25 cellular contexts compared by ENCODE assay signal in genomic region chr13:113900646-113901045, GRCh38. TPM values are rescaled to one million over a fixed set of nuclear protein-coding genes. Genes with fewer than 3 reads are reported as not detected.
A peak's percentile ranks its signal among the peaks of the same experiment; 100 is the strongest.
DNase-seq lines count a peak whose midpoint lies in the region; ATAC-seq and TF ChIP-seq lines count a peak whose summit lies in the region.
"Had no signal": no experiment of that assay in that cellular context is flagged by ENCODE, and none has a peak within 500 bp of the region (broad histone marks: within the 10 kb centered on the region; RNA-seq: fewer than 3 reads in every experiment).

No MANE protein-coding gene starts in this region.

- peak overlapping the region; percentile 60 for H3K27ac Mint-ChIP-seq in HFFc6
- H3K27ac Mint-ChIP-seq in T-helper 17 cell: peak overlapping the region; percentile 34
- H3K27ac Mint-ChIP-seq: activated CD4-positive, alpha-beta T cell treated with anti-CD3 and anti-CD28 coated beads for 36 hours; activated naive CD4-positive, alpha-beta T cell treated with anti-CD3 and anti-CD28 coated beads, Interleukin-2, amount 10 ng/mL, durations not matched to agents 7 days and 5 days; mesothelial cell of epicardium; stimulated activated effector memory CD8-positive, alpha-beta T cell treated with anti-CD3 and anti-CD28 coated beads, Interleukin-12 subunit alpha, Interleukin-12 subunit beta, amount 100 ng/mL, for 72 hours had no signal

- H3K36me3 Mint-ChIP-seq in HFFc6 (ENCODE audit: low read depth) (peaks cover 12% of the 10 kb centered on the region), T-helper 17 cell (ENCODE audit: low read depth) (peaks cover 2% of the 10 kb centered on the region)
- H3K36me3 Mint-ChIP-seq: activated naive CD4-positive, alpha-beta T cell treated with anti-CD3 and anti-CD28 coated beads, Interleukin-2, amount 10 ng/mL, durations not matched to agents 7 days and 5 days; mesothelial cell of epicardium; stimulated activated effector memory CD8-positive, alpha-beta T cell treated with anti-CD3 and anti-CD28 coated beads, Interleukin-12 subunit alpha, Interleukin-12 subunit beta, amount 100 ng/mL, for 72 hours had no signal

- H3K4me1 Mint-ChIP-seq in HFFc6 (ENCODE audit: low read depth) (peaks cover 61% of the 10 kb centered on the region), T-helper 17 cell (peaks cover 3% of the 10 kb centered on the region)
- H3K4me1 Mint-ChIP-seq: activated CD4-positive, alpha-beta T cell treated with anti-CD3 and anti-CD28 coated beads for 36 hours; activated naive CD4-positive, alpha-beta T cell treated with anti-CD3 and anti-CD28 coated beads, Interleukin-2, amount 10 ng/mL, durations not matched to agents 7 days and 5 days had no signal

- H3K27me3 Mint-ChIP-seq in HFFc6 (ENCODE audit: insufficient read depth): peaks cover 3% of the 10 kb centered on the region; the same call in 1 of the 2 replicates
- H3K27me3 Mint-ChIP-seq in T-helper 17 cell: peaks cover 16% of the 10 kb centered on the region

- 82 to 89% methylated on average over 10 of the region's 10 CpGs for WGBS in lower leg skin, 2 donors

- H3K9me3 ChIP-seq in T-helper 17 cell (ENCODE audit: control insufficient read depth, low read length, poor library complexity, severe bottlenecking): no peaks in the 10 kb centered on the region
- H3K9me3 ChIP-seq: left ventricle myocardium inferior had no signal

- intact Hi-C loops in lower leg skin (cut with DNase I; ENCODE audit: low total_unique reads): no loop called here

- H3K4me3 Mint-ChIP-seq in HFFc6 (no peak overlapping the region), T-helper 17 cell (no peak overlapping the region)
- H3K4me3 Mint-ChIP-seq: activated CD4-positive, alpha-beta T cell treated with anti-CD3 and anti-CD28 coated beads for 36 hours; activated naive CD4-positive, alpha-beta T cell treated with anti-CD3 and anti-CD28 coated beads, Interleukin-2, amount 10 ng/mL, durations not matched to agents 7 days and 5 days; mesothelial cell of epicardium; stimulated activated effector memory CD8-positive, alpha-beta T cell treated with anti-CD3 and anti-CD28 coated beads, Interleukin-12 subunit alpha, Interleukin-12 subunit beta, amount 100 ng/mL, for 72 hours had no signal

- ATAC-seq in T-helper 17 cell (no peak), HG03442 (IDR thresholded peaks at IDR 0.05; ENCODE audit: unreplicated experiment) (no peak), GM19351 (IDR thresholded peaks at IDR 0.05; ENCODE audit: unreplicated experiment) (no peak)
- ATAC-seq: activated CD4-positive, alpha-beta T cell treated with anti-CD3 and anti-CD28 coated beads for 36 hours; stimulated activated effector memory CD8-positive, alpha-beta T cell treated with anti-CD3 and anti-CD28 coated beads, Interleukin-12 subunit alpha, Interleukin-12 subunit beta, amount 100 ng/mL, for 72 hours had no signal

- peaks cover 3% of the 10 kb centered on the region for H3K9me3 Mint-ChIP-seq in HFFc6
- H3K9me3 Mint-ChIP-seq: activated naive CD4-positive, alpha-beta T cell treated with anti-CD3 and anti-CD28 coated beads, Interleukin-2, amount 10 ng/mL, durations not matched to agents 7 days and 5 days; stimulated activated effector memory CD8-positive, alpha-beta T cell treated with anti-CD3 and anti-CD28 coated beads, Interleukin-12 subunit alpha, Interleukin-12 subunit beta, amount 100 ng/mL, for 72 hours had no signal

- TF ChIP-seq POLR2A in lower leg skin (IDR thresholded peaks at IDR 0.05): no peak

- no peak for TF ChIP-seq CTCF in HFFc6 (IDR thresholded peaks at IDR 0.05)
- no peak for TF ChIP-seq CTCF in lower leg skin (IDR thresholded peaks at IDR 0.05)

- H3K4me3 ChIP-seq in lower leg skin (ENCODE audit: low read depth, poor library complexity, severe bottlenecking): no peak overlapping the region
- H3K4me3 ChIP-seq: left ventricle myocardium inferior, PC-9 had no signal

- DNase-seq in HFFc6 (no peak), T-helper 17 cell (no peak), lower leg skin (ENCODE audit: low spot score in 2 of 2) (peak; percentile 8 to 43)
- peak; percentile 2 for DNase-seq in stimulated activated CD8-positive, alpha-beta memory T cell treated with anti-CD3 and anti-CD28 coated beads, Interleukin-4, amount 100 ng/mL, for 48 hours
- DNase-seq in activated naive CD4-positive, alpha-beta T cell (lab: John Stamatoyannopoulos, UW): no peak
- DNase-seq: activated CD4-positive, alpha-beta T cell treated with anti-CD3 and anti-CD28 coated beads for 36 hours; activated naive CD4-positive, alpha-beta T cell treated with anti-CD3 and anti-CD28 coated beads, Interleukin-2, amount 10 ng/mL, durations not matched to agents 7 days and 5 days; amniotic stem cell; DMS79 treated with DMSO at 0.1 percent for 48 hours; GDM1; left ventricle myocardium inferior; NCI-H146; NCI-H2107; NCI-H345; NCI-H69; PC-9; SHP77 treated with DMSO at 0.1 percent for 48 hours; stimulated activated CD4-positive, alpha-beta T cell treated with anti-CD3 and anti-CD28 coated beads, Interleukin-15, amount 100 ng/mL, for 24 hours; stimulated activated CD4-positive, alpha-beta T cell treated with anti-CD3 and anti-CD28 coated beads, Interleukin-4, amount 100 ng/mL, for 4 hours; T-helper 9 cell; trophoblast cell had no signal

RNA-seq across cellular contexts. Expression of gene GAS6, which starts 36.8 kb away (rescaled TPM):
- total RNA-seq in HFFc6 (2021; fragmentation: NEBNext Ultra II Directional; extraction: Animal tissue kit (Norgen Biotek cat#: 25700)): 100 to 1,000 TPM; 669 to 813 (median 715) TPM
- total RNA-seq in T-helper 17 cell: 1 to 10 TPM; 2.2 to 3.8 TPM
- 100 to 1,000 TPM; 176 to 307 (median 213) TPM for total RNA-seq in lower leg skin

Comparison
In these comparisons a context has a peak if more than half of its experiments do, and no peak if none do; other contexts are left out.
1. DNase-seq: peak in lower leg skin (2 of 2) and stimulated activated CD8-positive, alpha-beta memory T cell treated with anti-CD3 and anti-CD28 coated beads, Interleukin-4, amount 100 ng/mL, for 48 hours (single experiment); none in HFFc6 (single experiment), T-helper 17 cell (0 of 3) and activated naive CD4-positive, alpha-beta T cell (0 of 4).
2. RNA of gene GAS6, which starts 36.8 kb away (total RNA-seq): 669 to 813 TPM in HFFc6 and 176 to 307 TPM in lower leg skin; 2.2 to 3.8 TPM in T-helper 17 cell; every median in the first group is over 10 times any median in the second.